1 cellular context compared by ENCODE assay signal in genomic region chr7:101165075-101165957, GRCh38.
A peak's percentile ranks its signal among the peaks of the same experiment; 100 is the strongest.
TF ChIP-seq lines count a peak whose summit lies in the region.

Gene VGF (minus strand): TSS chr7:101165569. CDS start chr7:101164843, 726 bp downstream.

TF ChIP-seq in HepG2, 621 proteins besides CTCF, POLR2A, EP300 and RAD21 (continued from another document and continues in another):
- TF ChIP-seq ZNF737 (CRISPR knock-in tag; IDR thresholded peaks at IDR 0.05; ENCODE audit: borderline replicate concordance), result peak; percentile 91
- peak; percentile 92 for TF ChIP-seq ZNF574 (CRISPR knock-in tag; IDR thresholded peaks at IDR 0.05)
- TF ChIP-seq WIZ (CRISPR knock-in tag; IDR thresholded peaks at IDR 0.05), result peak; percentile 99
- peak; percentile 95 for TF ChIP-seq MEF2D (CRISPR knock-in tag; IDR thresholded peaks at IDR 0.05)
- TF ChIP-seq ZNF772 (CRISPR knock-in tag; IDR thresholded peaks at IDR 0.05), result peak; percentile 99
- TF ChIP-seq ATF2 (CRISPR knock-in tag; IDR thresholded peaks at IDR 0.05), result peak; percentile 97
- no peak for TF ChIP-seq ZNF672 (CRISPR knock-in tag; IDR thresholded peaks at IDR 0.05)
- no peak for TF ChIP-seq ZNF34 (CRISPR knock-in tag; IDR thresholded peaks at IDR 0.05; ENCODE audit: borderline replicate concordance)
- TF ChIP-seq AGO2 (optimal IDR thresholded peaks at IDR 0.05; ENCODE audit: low read depth, low read length), result peak; percentile 25
- no peak for TF ChIP-seq RBM22 (optimal IDR thresholded peaks at IDR 0.05; ENCODE audit: low read length)
- TF ChIP-seq HHEX (CRISPR knock-in tag; IDR thresholded peaks at IDR 0.05), result 0 out of 2 replicates have a peak, but pooled peaks have one; percentile 19
- no peak for TF ChIP-seq KLF13 (CRISPR knock-in tag; IDR thresholded peaks at IDR 0.05)
- TF ChIP-seq ATF1 (CRISPR knock-in tag; IDR thresholded peaks at IDR 0.05), result peak; percentile 50
- peak; percentile 100 for TF ChIP-seq TSC22D2 (CRISPR knock-in tag; IDR thresholded peaks at IDR 0.05; ENCODE audit: borderline replicate concordance)
- no peak for TF ChIP-seq RFX1 (IDR thresholded peaks at IDR 0.05)
- no peak for TF ChIP-seq NR2F2 (IDR thresholded peaks at IDR 0.05; ENCODE audit: borderline replicate concordance, low read depth)
- TF ChIP-seq AHDC1 (CRISPR knock-in tag; IDR thresholded peaks at IDR 0.05; ENCODE audit: borderline replicate concordance), result 0 out of 2 replicates have a peak, but pooled peaks have one; percentile 54
- TF ChIP-seq ZNF784 (CRISPR knock-in tag; IDR thresholded peaks at IDR 0.05; ENCODE audit: borderline replicate concordance), result peak; percentile 99
- peak; percentile 100 for TF ChIP-seq SALL2 (CRISPR knock-in tag; IDR thresholded peaks at IDR 0.05)
- TF ChIP-seq THAP8 (CRISPR knock-in tag; IDR thresholded peaks at IDR 0.05; ENCODE audit: borderline replicate concordance), result 0 out of 2 replicates have a peak, but pooled peaks have one; percentile 35
- peak; percentile 94 for TF ChIP-seq HDAC2 (CRISPR knock-in tag; IDR thresholded peaks at IDR 0.05)
- 0 out of 2 replicates have a peak, but pooled peaks have one; percentile 60 for TF ChIP-seq DDIT3 (CRISPR knock-in tag; IDR thresholded peaks at IDR 0.05)
- peak; percentile 88 for TF ChIP-seq RXRB (CRISPR knock-in tag; IDR thresholded peaks at IDR 0.05; ENCODE audit: borderline replicate concordance)
- no peak for TF ChIP-seq GTF3A (CRISPR knock-in tag; conservative IDR thresholded peaks at IDR 0.05)
- TF ChIP-seq AKNA (CRISPR knock-in tag; IDR thresholded peaks at IDR 0.05; ENCODE audit: borderline replicate concordance), result peak; percentile 97
- 0 out of 2 replicates have a peak, but pooled peaks have one; percentile 61 for TF ChIP-seq ZNF512B (CRISPR knock-in tag; IDR thresholded peaks at IDR 0.05; ENCODE audit: borderline replicate concordance)
- peak; percentile 97 for TF ChIP-seq MLXIP (CRISPR knock-in tag; IDR thresholded peaks at IDR 0.05; ENCODE audit: borderline replicate concordance)
- TF ChIP-seq ZNF619 (CRISPR knock-in tag; IDR thresholded peaks at IDR 0.05), result no peak
- TF ChIP-seq BHLHE40 (IDR thresholded peaks at IDR 0.05; ENCODE audit: low read length), result peak; percentile 83
- TF ChIP-seq ZNF781 (CRISPR knock-in tag; IDR thresholded peaks at IDR 0.05; ENCODE audit: borderline replicate concordance, not compliant biosample characterization), result peak; percentile 98
- TF ChIP-seq ZNF777 (CRISPR knock-in tag; IDR thresholded peaks at IDR 0.05), result peak; percentile 79
- peak; percentile 79 for TF ChIP-seq ONECUT2 (CRISPR knock-in tag; IDR thresholded peaks at IDR 0.05)
